ENCODE assay signal across 13 cellular contexts in the genomic region with DNA sequence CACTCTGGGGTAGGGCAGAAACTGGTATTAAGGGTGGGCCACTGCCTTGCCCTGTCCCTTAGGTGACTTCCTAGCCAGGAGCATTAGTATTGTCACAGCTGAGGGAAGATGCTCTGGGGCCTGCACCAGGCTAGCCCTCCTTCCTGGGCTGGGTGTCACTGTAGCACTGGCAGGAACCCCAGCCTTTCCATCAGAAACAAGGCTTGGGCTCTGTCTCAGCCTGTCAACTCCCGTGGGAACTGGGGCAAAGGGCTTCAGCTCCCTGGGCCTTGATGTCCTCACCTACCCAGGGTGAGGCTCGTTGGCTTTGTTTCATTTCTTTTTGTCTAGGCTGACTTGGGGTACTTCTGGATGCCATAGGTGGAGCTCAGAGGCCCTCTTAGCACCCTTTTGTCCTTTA. TPM values are rescaled to one million over a fixed set of nuclear protein-coding genes. Genes with fewer than 3 reads are reported as not detected.
DNase-seq lines count a peak whose midpoint lies in the region; TF ChIP-seq lines count a peak whose summit lies in the region.
"Had no signal": no experiment of that assay in that cellular context is flagged by ENCODE, and none has a peak within 500 bp of the region (broad histone marks: within the 10 kb centered on the region; RNA-seq: fewer than 3 reads in every experiment).

No MANE protein-coding gene starts in this region.

- H3K27me3 ChIP-seq in SJSA1 (replicated peaks) = no peaks in the 10 kb centered on the region
- no peaks in the 10 kb centered on the region for H3K27me3 ChIP-seq in muscle layer of colon (ENCODE audit: control insufficient read depth in 1 of 2, insufficient read depth in 2 of 2, low read length in 2 of 2)
- no peaks in the 10 kb centered on the region for H3K27me3 ChIP-seq in tibial artery

- peaks cover 11% of the 10 kb centered on the region for H3K4me1 ChIP-seq in SJSA1 (replicated peaks)
- H3K4me1 ChIP-seq in muscle layer of colon (ENCODE audit: insufficient read depth, low read length) = peaks cover 24% of the 10 kb centered on the region
- H3K4me1 ChIP-seq in tibial artery = peaks cover 8 to 32% (median 22%) of the 10 kb centered on the region in 4 donors

- H3K9ac ChIP-seq in muscle layer of colon (ENCODE audit: low read length) = peak overlapping the region; percentile 27

- intact Hi-C loops in tibial artery (cut with DNase I; ENCODE audit: low total_unique reads) = no loop called here

- H3K36me3 ChIP-seq in SJSA1 (peaks cover 89% of the 10 kb centered on the region), muscle layer of colon (ENCODE audit: insufficient read depth, low read length) (peaks cover 67% of the 10 kb centered on the region), tibial artery (peaks cover 40 to 63% (median 49%) of the 10 kb centered on the region in 3 donors)

- H3K9me3 ChIP-seq in SJSA1 (replicated peaks) (no peaks in the 10 kb centered on the region), muscle layer of colon (ENCODE audit: low read length) (no peaks in the 10 kb centered on the region), tibial artery (no peaks in the 10 kb centered on the region)

- H3K4me3 ChIP-seq in SJSA1 (no peak overlapping the region), muscle layer of colon (ENCODE audit: low read depth in 1 of 2, low read length in 2 of 2) (peak overlapping the region in 1 of 2 donors; percentile 12), tibial artery (no peak overlapping the region)

- DNase-seq in SJSA1 (ENCODE audit: low read depth in 1 of 2, low spot score in 2 of 2) = no peak
- DNase-seq in epithelial cell of prostate (ENCODE audit: low read depth, low spot score) = no peak
- DNase-seq in tibial artery = no peak
- no peak for DNase-seq in DMS53 treated with DMSO at 0.1 percent for 48 hours (lab: John Stamatoyannopoulos, UW; ENCODE audit: unreplicated experiment)
- DNase-seq in kidney tubule cell (ENCODE audit: low spot score) = no peak
- DNase-seq in NCI-H446 (lab: John Stamatoyannopoulos, UW) = no peak
- DNase-seq: activated B cell treated with CpG ODN at 0.5 μM for 24 hours; erythroblast; mesendoderm; NCI-H1436 treated with DMSO at 0.1 percent for 48 hours; stimulated activated CD4-positive, alpha-beta T cell treated with anti-CD3 and anti-CD28 coated beads, Interleukin-2, amount 100 ng/mL, for 24 hours had no signal

- H3K27ac ChIP-seq in SJSA1 (peak overlapping the region; percentile 48; the same call in 1 of the 2 replicates), epithelial cell of prostate (peak overlapping the region; percentile 37), muscle layer of colon (ENCODE audit: low read depth, low read length) (peak overlapping the region; percentile 94), tibial artery (peak overlapping the region; percentile 93 to 96)

- no peak for TF ChIP-seq CTCF in tibial artery (IDR thresholded peaks at IDR 0.05)

RNA-seq across cellular contexts. Expression of a gene that starts 18.0 kb away (rescaled TPM):
- total RNA-seq in SJSA1 (2014; rRNA removed; shearing (Covaris generic)) = 55.2 and 61.6 TPM in 2 replicates

RNA-seq across cellular contexts. Expression of a gene that starts 18.2 kb away (rescaled TPM):
- total RNA-seq in SJSA1 (2014; rRNA removed; shearing (Covaris generic)) = 24.3 and 38.9 TPM in 2 replicates

RNA-seq across cellular contexts. Expression of a gene that starts 30.7 kb away (rescaled TPM):
- 48.5 and 49.7 TPM in 2 replicates for total RNA-seq in SJSA1 (2014; rRNA removed; shearing (Covaris generic))

RNA-seq across cellular contexts. Expression of a gene that starts 33.7 kb away (rescaled TPM):
- 2.0 and 4.3 TPM in 2 replicates for total RNA-seq in SJSA1 (2014; rRNA removed; shearing (Covaris generic))

RNA-seq across cellular contexts. Expression of a gene that starts 37.1 kb away (rescaled TPM):
- 1.4 TPM in 1 of 2 replicates, not detected in the other for total RNA-seq in SJSA1 (2014; rRNA removed; shearing (Covaris generic))
- total RNA-seq: G401 had no signal

Comparison
In these comparisons a context has a peak if more than half of its experiments do, and no peak if none do; other contexts are left out.
1. H3K27ac ChIP-seq: peak in every context shown above with its lines; median percentile 94 in tibial artery; 94 in muscle layer of colon; 48 in SJSA1; 37 in epithelial cell of prostate.